ENCODE assay signal across 18 cellular contexts in the genomic region with DNA sequence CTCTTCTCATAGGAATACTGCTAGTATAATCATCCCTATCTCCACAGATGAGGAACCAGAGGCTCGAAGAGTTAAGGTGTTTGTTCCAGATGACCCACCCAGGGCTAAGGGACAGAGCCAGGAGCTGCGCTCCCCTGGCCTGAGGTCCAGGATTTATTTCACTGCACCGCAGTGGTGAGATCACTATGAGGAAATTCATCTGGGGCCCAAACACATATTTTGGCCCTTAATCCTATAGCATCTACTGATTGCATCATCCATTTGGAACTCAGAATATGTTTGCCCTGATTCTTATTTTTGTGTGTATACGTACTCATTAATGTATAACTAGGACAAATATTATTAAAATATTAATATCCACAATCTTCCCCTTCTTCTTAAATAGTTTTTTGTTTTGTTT.
A peak's percentile ranks its signal among the peaks of the same experiment; 100 is the strongest.
DNase-seq lines count a peak whose midpoint lies in the region; ATAC-seq, FAIRE-seq and TF ChIP-seq lines count a peak whose summit lies in the region.
"Had no signal": no experiment of that assay in that cellular context is flagged by ENCODE, and none has a peak within 500 bp of the region (broad histone marks: within the 10 kb centered on the region; RNA-seq: fewer than 3 reads in every experiment).

No MANE protein-coding gene starts in this region.

- peaks cover 0 to 5% of the 10 kb centered on the region in 2 donors for H3K9me3 Mint-ChIP-seq in stimulated activated naive CD8-positive, alpha-beta T cell treated with anti-CD3 and anti-CD28 coated beads, Interleukin-15, amount 100 ng/mL, for 72 hours

- H3K4me1 ChIP-seq in adipocyte (ENCODE audit: control insufficient read depth, insufficient read depth, low read length) (peaks cover 17% of the 10 kb centered on the region), ascending aorta (no peaks in the 10 kb centered on the region)

- H3K36me3 ChIP-seq in adipocyte (ENCODE audit: control insufficient read depth, insufficient read depth, low read length, severe bottlenecking) (no peaks in the 10 kb centered on the region), ascending aorta (no peaks in the 10 kb centered on the region)
- H3K36me3 ChIP-seq: thoracic aorta had no signal

- no peak for ATAC-seq in HG03354 (IDR thresholded peaks at IDR 0.05; ENCODE audit: poor library complexity, severe bottlenecking, unreplicated experiment)
- ATAC-seq in stimulated activated naive CD8-positive, alpha-beta T cell treated with anti-CD3 and anti-CD28 coated beads, Interleukin-15, amount 100 ng/mL, for 72 hours: no peak
- ATAC-seq: activated T-cell treated with anti-CD3 and anti-CD28 coated beads, Interleukin-2, amount 50 U/mL, for 72 hours had no signal

- no peak overlapping the region for H3K27ac ChIP-seq in ascending aorta
- H3K27ac ChIP-seq: thoracic aorta had no signal

- intact Hi-C loops in ascending aorta (cut with DNase I): no loop called here

- DNase-seq in AG08395 (ENCODE audit: low spot score) (peak; percentile 20), HTR-8/SVneo (ENCODE audit: insufficient read length, low spot score) (peak; percentile 57), adipocyte (ENCODE audit: low read depth) (peak; percentile 67), foreskin fibroblast (peak; percentile 68 to 85), ascending aorta (ENCODE audit: low spot score in 2 of 2) (no peak)
- no peak for DNase-seq in activated effector memory CD4-positive, alpha-beta T cell treated with anti-CD3 and anti-CD28 coated beads, Interleukin-2, amount 50 U/mL, for 16 hours
- no peak for DNase-seq in stimulated activated naive CD8-positive, alpha-beta T cell treated with anti-CD3 and anti-CD28 coated beads, Interleukin-15, amount 100 ng/mL, for 72 hours
- DNase-seq: activated CD4-positive, alpha-beta T cell treated with anti-CD3 and anti-CD28 coated beads, Interleukin-2, amount 10 ng/mL, durations not matched to agents 7 days and 5 days; activated T-cell treated with anti-CD3 and anti-CD28 coated beads, Interleukin-2, amount 50 U/mL, for 72 hours; DMS153; effector CD4-positive, alpha-beta T cell; glutamatergic neuron; kidney glomerular epithelial cell; NCI-H1417; NCI-H446 treated with DMSO at 0.1 percent for 48 hours had no signal

- H3K4me3 ChIP-seq in adipocyte (ENCODE audit: low read length): no peak overlapping the region
- H3K4me3 ChIP-seq in foreskin fibroblast (ENCODE audit: low read depth in 1 of 2, low read length in 2 of 2): no peak overlapping the region
- H3K4me3 ChIP-seq in ascending aorta: no peak overlapping the region
- H3K4me3 ChIP-seq: thoracic aorta had no signal

- H3K9me3 ChIP-seq in adipocyte (ENCODE audit: control insufficient read depth, low read length): no peaks in the 10 kb centered on the region
- H3K9me3 ChIP-seq in ascending aorta: no peaks in the 10 kb centered on the region
- H3K9me3 ChIP-seq: thoracic aorta had no signal

- H3K27me3 ChIP-seq in adipocyte (replicated peaks; ENCODE audit: control insufficient read depth, insufficient read depth, low read length) (no peaks in the 10 kb centered on the region), ascending aorta (no peaks in the 10 kb centered on the region)

- peaks cover 30% of the 10 kb centered on the region for H3K27me3 Mint-ChIP-seq in stimulated activated naive CD8-positive, alpha-beta T cell treated with anti-CD3 and anti-CD28 coated beads, Interleukin-15, amount 100 ng/mL, for 72 hours
- H3K27me3 Mint-ChIP-seq: B cell had no signal

- no peak for FAIRE-seq in HTR-8/SVneo (lab: Jason Lieb, UNC)

- no peak overlapping the region for H3K9ac ChIP-seq in adipocyte (ENCODE audit: low read length)

- peaks cover 6% of the 10 kb centered on the region for H3K4me1 Mint-ChIP-seq in stimulated activated naive CD8-positive, alpha-beta T cell treated with anti-CD3 and anti-CD28 coated beads, Interleukin-15, amount 100 ng/mL, for 72 hours
- H3K4me1 Mint-ChIP-seq: activated CD4-positive, alpha-beta T cell treated with anti-CD3 and anti-CD28 coated beads, Interleukin-2, amount 10 ng/mL, durations not matched to agents 7 days and 5 days had no signal

- no peak overlapping the region for H3K4me3 Mint-ChIP-seq in stimulated activated naive CD8-positive, alpha-beta T cell treated with anti-CD3 and anti-CD28 coated beads, Interleukin-15, amount 100 ng/mL, for 72 hours
- H3K4me3 Mint-ChIP-seq: activated CD4-positive, alpha-beta T cell treated with anti-CD3 and anti-CD28 coated beads, Interleukin-2, amount 10 ng/mL, durations not matched to agents 7 days and 5 days; activated T-cell treated with anti-CD3 and anti-CD28 coated beads, Interleukin-2, amount 50 U/mL, for 72 hours; B cell had no signal

- H3K27ac Mint-ChIP-seq in stimulated activated naive CD8-positive, alpha-beta T cell treated with anti-CD3 and anti-CD28 coated beads, Interleukin-15, amount 100 ng/mL, for 72 hours: no peak overlapping the region
- H3K27ac Mint-ChIP-seq: activated CD4-positive, alpha-beta T cell treated with anti-CD3 and anti-CD28 coated beads, Interleukin-2, amount 10 ng/mL, durations not matched to agents 7 days and 5 days; activated T-cell treated with anti-CD3 and anti-CD28 coated beads, Interleukin-2, amount 50 U/mL, for 72 hours; B cell had no signal

- no peak for TF ChIP-seq CTCF in foreskin fibroblast (IDR thresholded peaks at IDR 0.05; ENCODE audit: low read depth, low read length)
- TF ChIP-seq CTCF in ascending aorta (IDR thresholded peaks at IDR 0.05): no peak

Comparison
In these comparisons a context has a peak if more than half of its experiments do, and no peak if none do; other contexts are left out.
1. DNase-seq: peak in AG08395 (single experiment), HTR-8/SVneo (single experiment), adipocyte (single experiment) and foreskin fibroblast (2 of 2); none in activated effector memory CD4-positive, alpha-beta T cell treated with anti-CD3 and anti-CD28 coated beads, Interleukin-2, amount 50 U/mL, for 16 hours (single experiment), ascending aorta (0 of 2) and stimulated activated naive CD8-positive, alpha-beta T cell treated with anti-CD3 and anti-CD28 coated beads, Interleukin-15, amount 100 ng/mL, for 72 hours (0 of 2).